8 cellular contexts compared by ENCODE assay signal in the genomic region with DNA sequence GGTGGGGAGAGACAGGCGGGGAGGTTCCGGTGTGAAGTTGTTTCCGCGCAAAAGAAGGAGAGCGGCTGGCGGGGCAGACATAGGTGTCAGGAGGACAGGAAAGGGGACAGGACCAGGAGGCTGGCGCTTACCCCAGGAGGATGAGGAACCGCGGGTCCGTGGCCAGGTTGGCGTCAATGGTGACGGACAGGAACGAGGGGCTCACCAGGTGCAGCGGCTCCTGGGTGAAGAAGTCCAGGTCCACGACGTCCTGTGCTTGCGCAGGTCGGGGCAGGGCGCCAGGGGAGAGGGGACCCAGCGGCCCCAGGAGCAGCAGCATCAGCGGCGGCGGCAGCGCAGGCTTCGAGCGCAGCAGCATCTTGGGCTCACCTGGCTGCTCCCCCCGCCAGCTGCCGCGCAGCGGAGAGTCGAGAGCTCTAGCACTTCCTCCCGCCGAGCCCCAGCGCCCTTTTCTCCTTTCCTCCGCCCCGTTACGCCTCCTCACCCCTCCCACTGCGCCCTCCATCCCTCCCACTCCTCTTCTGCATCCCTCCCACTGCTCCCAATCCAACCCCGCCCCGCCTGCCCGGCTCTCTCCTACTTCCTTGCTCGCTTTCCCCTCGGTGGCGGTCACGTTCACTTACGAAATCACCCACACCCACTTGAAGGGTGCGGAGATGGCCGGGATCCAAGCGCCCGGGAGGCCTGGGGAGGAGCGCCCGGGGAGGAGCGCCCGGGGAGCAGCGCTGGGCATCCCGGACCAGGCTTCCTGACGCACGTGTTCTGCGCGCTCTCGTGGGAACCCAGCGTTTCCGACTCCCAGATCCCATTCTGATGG. TPM values are rescaled to one million over a fixed set of nuclear protein-coding genes. Genes with fewer than 3 reads are reported as not detected.
A peak's percentile ranks its signal among the peaks of the same experiment; 100 is the strongest.
DNase-seq lines count a peak whose midpoint lies in the region; ATAC-seq and TF ChIP-seq lines count a peak whose summit lies in the region.

Gene HPSE, minus strand, starts transcription at position 424 of the 817 bp plus-strand sequence. Its CDS starts 66 bp downstream, at position 358.

- DNase-seq in GM06990 (ENCODE audit: extremely low read depth, insufficient read length) = peak; percentile 60
- peak; percentile 49 for DNase-seq in NCI-H128 (lab: John Stamatoyannopoulos, UW; ENCODE audit: unreplicated experiment)
- peak in 36 of 58 donors; percentile 1 to 61 (median 20) for DNase-seq in anterior cingulate cortex (lab: John Stamatoyannopoulos, UW)
- peak; percentile 51 for DNase-seq in iPS DF 4.7 (ENCODE audit: extremely low read depth, low spot score)
- DNase-seq in gastrocnemius medialis = peak; percentile 39 to 53
- no peak for DNase-seq in OCI-M2 (lab: John Stamatoyannopoulos, UW; ENCODE audit: unreplicated experiment)

- intact Hi-C loops in T-helper 1 cell treated with Interleukin-12 subunit alpha and Interleukin-12 subunit beta and Interleukin-4 antibody, amounts not matched to agents 30 ng/mL and 1 ng/mL, for 36 hours (cut with micrococcal nuclease) = loop anchor here (1.0 to 10.0 kb wide), 6 partner anchors 16 to 960 kb away; partner anchors contain the start of genes HNRNPD and MRPS18C
- intact Hi-C loops in gastrocnemius medialis (cut with DNase I; ENCODE audit: low total_unique reads) = no loop called here

- H3K27ac ChIP-seq in gastrocnemius medialis = no peak within 1 kb of the TSS

- ATAC-seq in HG02610 (IDR thresholded peaks at IDR 0.05; ENCODE audit: unreplicated experiment) (peak; percentile 96), gastrocnemius medialis (peak in 1 of 2 donors; percentile 41)

- H3K36me3 ChIP-seq in GM06990 (ENCODE audit: control insufficient read depth, insufficient read depth, low read length) (no peaks in the 10 kb centered on the region), gastrocnemius medialis (no peaks in the 10 kb centered on the region)

- H3K4me3 ChIP-seq in GM06990 (replicated peaks; ENCODE audit: low read depth, low read length) = peak within 1 kb of the TSS; percentile 60
- peak within 1 kb of the TSS; percentile 32 to 52 (median 44) for H3K4me3 ChIP-seq in gastrocnemius medialis

- peaks cover 0 to 4% (median 0%) of the 10 kb centered on the region in 3 donors for H3K9me3 ChIP-seq in gastrocnemius medialis

- H3K27me3 ChIP-seq in GM06990 (replicated peaks; ENCODE audit: control insufficient read depth, insufficient read depth, low read length) (no peaks in the 10 kb centered on the region; the same call in none of the 2 replicates), gastrocnemius medialis (peaks cover 2 to 21% (median 20%) of the 10 kb centered on the region in 3 donors)

- in situ Hi-C loops in gastrocnemius medialis (cut with MboI; ENCODE audit: low sequenced_read_pairs in 4 of 4) = no loop called here

- H3K4me1 ChIP-seq in gastrocnemius medialis = peaks cover 0 to 5% of the 10 kb centered on the region in 2 donors

- peak in 1 of 2 donors; percentile 22 for TF ChIP-seq POLR2A in gastrocnemius medialis (IDR thresholded peaks at IDR 0.05)

- TF ChIP-seq CTCF in GM06990 (IDR thresholded peaks at IDR 0.05; ENCODE audit: insufficient read depth, low read length, poor library complexity, severe bottlenecking) = no peak
- TF ChIP-seq CTCF in gastrocnemius medialis (IDR thresholded peaks at IDR 0.05 in 4 of 5, conservative IDR thresholded peaks at IDR 0.05 in 1 of 5) = no peak

RNA-seq across cellular contexts. Expression of gene HPSE, which starts in this region (rescaled TPM):
- 18.9 and 19.2 TPM in 2 replicates for total RNA-seq in T-helper 1 cell treated with Interleukin-12 subunit alpha and Interleukin-12 subunit beta and Interleukin-4 antibody, amounts not matched to agents 30 ng/mL and 1 ng/mL, for 36 hours
- total RNA-seq in gastrocnemius medialis = under 1 TPM; 0.05 to 0.42 (median 0.25) TPM

Comparison
In these comparisons a context has a peak if more than half of its experiments do, and no peak if none do; other contexts are left out.
1. RNA of gene HPSE (total RNA-seq): 18.9 to 19.2 TPM in T-helper 1 cell treated with Interleukin-12 subunit alpha and Interleukin-12 subunit beta and Interleukin-4 antibody, amounts not matched to agents 30 ng/mL and 1 ng/mL, for 36 hours; 0.05 to 0.42 TPM in gastrocnemius medialis; every median in the first group is over 10 times any median in the second.
2. Peak in DNase-seq and H3K4me3 ChIP-seq in gastrocnemius medialis; RNA of the gene not detected or under 1 TPM.